In genomic region chr1:57612833-57613232, GRCh38 we compare ENCODE assay signal across 3 cellular contexts.
"Had no signal": no experiment of that assay in that cellular context is flagged by ENCODE, and none has a peak within 500 bp of the region (broad histone marks: within the 10 kb centered on the region; RNA-seq: fewer than 3 reads in every experiment).

No MANE protein-coding gene starts in this region.

- DNase-seq: GDM1, GF-D8 had no signal

- H3K4me3 ChIP-seq: GM12878 had no signal
